Comparison of ENCODE assay signal across 20 cellular contexts in genomic region chr1:37453647-37454046, GRCh38. TPM values are rescaled to one million over a fixed set of nuclear protein-coding genes. Genes with fewer than 3 reads are reported as not detected.
"Had no signal": no experiment of that assay in that cellular context is flagged by ENCODE, and none has a peak within 500 bp of the region (broad histone marks: within the 10 kb centered on the region; RNA-seq: fewer than 3 reads in every experiment).

No MANE protein-coding gene starts in this region.

- H3K27me3 ChIP-seq: ascending aorta had no signal

- H3K4me3 Mint-ChIP-seq: activated B cell treated with CpG ODN at 0.5 μM for 24 hours; activated CD4-positive, alpha-beta memory T cell treated with anti-CD3 and anti-CD28 coated beads for 36 hours; activated CD8-positive, alpha-beta memory T cell treated with anti-CD3 and anti-CD28 coated beads, Interleukin-2, amount 10 ng/mL, durations not matched to agents 7 days and 5 days; activated naive CD8-positive, alpha-beta T cell treated with anti-CD3 and anti-CD28 coated beads, Interleukin-2, amount 50 U/mL, for 24 hours; effector memory CD8-positive, alpha-beta T cell had no signal

- H3K27me3 Mint-ChIP-seq: activated B cell treated with CpG ODN at 0.5 μM for 24 hours; activated CD4-positive, alpha-beta memory T cell treated with anti-CD3 and anti-CD28 coated beads for 36 hours; activated naive CD8-positive, alpha-beta T cell treated with anti-CD3 and anti-CD28 coated beads, Interleukin-2, amount 50 U/mL, for 24 hours had no signal

- H3K4me1 ChIP-seq: ascending aorta had no signal

- ATAC-seq: activated CD8-positive, alpha-beta memory T cell treated with anti-CD3 and anti-CD28 coated beads, Interleukin-2, amount 10 ng/mL, durations not matched to agents 7 days and 5 days; activated naive CD8-positive, alpha-beta T cell treated with anti-CD3 and anti-CD28 coated beads, Interleukin-2, amount 50 U/mL, for 24 hours; effector memory CD8-positive, alpha-beta T cell; stimulated activated naive CD8-positive, alpha-beta T cell treated with anti-CD3 and anti-CD28 coated beads, Interleukin-15, Interleukin-2, amounts not matched to agents 100 U/mL and 50 U/mL, for 24 hours had no signal

- DNase-seq: activated B cell treated with CpG ODN at 0.5 μM for 24 hours; activated CD4-positive, alpha-beta memory T cell treated with anti-CD3 and anti-CD28 coated beads for 36 hours; activated CD4-positive, alpha-beta T cell treated with anti-CD3 and anti-CD28 coated beads for 4 hours; activated CD8-positive, alpha-beta memory T cell treated with anti-CD3 and anti-CD28 coated beads, Interleukin-2, amount 10 ng/mL, durations not matched to agents 7 days and 5 days; activated naive CD8-positive, alpha-beta T cell treated with anti-CD3 and anti-CD28 coated beads, Interleukin-2, amount 50 U/mL, for 24 hours; cerebellar nuclear complex; dermis blood vessel endothelial cell; effector memory CD8-positive, alpha-beta T cell; foreskin melanocyte; glutamatergic neuron; hippocampal formation; islet precursor cell; stimulated activated CD4-positive, alpha-beta T cell treated with anti-CD3 and anti-CD28 coated beads, Interleukin-2, amount 100 ng/mL, for 24 hours; stimulated activated naive CD8-positive, alpha-beta T cell treated with anti-CD3 and anti-CD28 coated beads, Interleukin-15, Interleukin-2, amounts not matched to agents 100 U/mL and 50 U/mL, for 24 hours; substantia nigra; tibial artery had no signal

- H3K9me3 ChIP-seq: ascending aorta, tibial artery had no signal

- H3K4me3 ChIP-seq: ascending aorta, tibial artery had no signal

- H3K36me3 ChIP-seq: ascending aorta, tibial artery had no signal

- H3K9me3 Mint-ChIP-seq: activated B cell treated with CpG ODN at 0.5 μM for 24 hours; activated CD4-positive, alpha-beta memory T cell treated with anti-CD3 and anti-CD28 coated beads for 36 hours; activated naive CD8-positive, alpha-beta T cell treated with anti-CD3 and anti-CD28 coated beads, Interleukin-2, amount 50 U/mL, for 24 hours; effector memory CD8-positive, alpha-beta T cell had no signal

- H3K36me3 Mint-ChIP-seq: activated CD8-positive, alpha-beta memory T cell treated with anti-CD3 and anti-CD28 coated beads, Interleukin-2, amount 10 ng/mL, durations not matched to agents 7 days and 5 days had no signal

- FAIRE-seq: urothelium cell line had no signal

- H3K27ac Mint-ChIP-seq: activated B cell treated with CpG ODN at 0.5 μM for 24 hours; activated CD4-positive, alpha-beta memory T cell treated with anti-CD3 and anti-CD28 coated beads for 36 hours; activated CD8-positive, alpha-beta memory T cell treated with anti-CD3 and anti-CD28 coated beads, Interleukin-2, amount 10 ng/mL, durations not matched to agents 7 days and 5 days; activated naive CD8-positive, alpha-beta T cell treated with anti-CD3 and anti-CD28 coated beads, Interleukin-2, amount 50 U/mL, for 24 hours; effector memory CD8-positive, alpha-beta T cell; progenitor cell of endocrine pancreas had no signal

RNA-seq across cellular contexts. Expression of gene ZC3H12A, which starts 20.7 kb away (rescaled TPM):
- polyA plus RNA-seq: neural cell had no signal
